In genomic region chr1:210027994-210028393, GRCh38 we compare ENCODE assay signal across 9 cellular contexts.
"Had no signal": no experiment of that assay in that cellular context is flagged by ENCODE, and none has a peak within 500 bp of the region (broad histone marks: within the 10 kb centered on the region; RNA-seq: fewer than 3 reads in every experiment).

No MANE protein-coding gene starts in this region.

- H3K4me2 ChIP-seq: KMS-11 had no signal

- H3K4me3 ChIP-seq: K562 had no signal

- ATAC-seq: K562 had no signal

- H3K4me3 Mint-ChIP-seq: IgD-negative memory B cell had no signal

- H3K27ac ChIP-seq: HL-60, KMS-11 had no signal

- H3K27ac Mint-ChIP-seq: IgD-negative memory B cell had no signal

- H3K9ac ChIP-seq: KMS-11 had no signal

- FAIRE-seq: HTR-8/SVneo, K562 had no signal

- H3K4me1 Mint-ChIP-seq: IgD-negative memory B cell had no signal

- H3K27me3 Mint-ChIP-seq: IgD-negative memory B cell had no signal

- DNase-seq: IMR-90, Karpas-422, KBM-7, KG1 had no signal
